8 cellular contexts compared by ENCODE assay signal in the genomic region with DNA sequence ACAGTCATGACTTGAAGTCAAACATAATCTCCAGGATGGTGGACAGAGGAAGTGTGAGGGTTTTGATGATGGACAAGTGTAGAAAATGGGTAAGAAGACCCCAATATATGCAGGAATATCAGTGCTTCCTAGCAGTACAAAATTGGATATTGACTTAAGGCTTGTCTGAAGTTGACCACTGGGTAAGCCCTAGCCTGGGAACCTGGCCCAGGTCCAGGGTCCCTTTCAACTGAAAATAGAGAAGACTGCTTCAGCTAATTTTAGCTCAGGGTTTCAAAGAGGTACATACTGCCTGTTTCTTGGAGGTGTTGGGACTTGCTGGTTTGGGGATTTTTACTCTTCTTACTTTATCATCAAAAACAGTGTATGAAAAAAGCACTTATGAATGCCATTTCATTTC. TPM values are rescaled to one million over a fixed set of nuclear protein-coding genes. Genes with fewer than 3 reads are reported as not detected.
A peak's percentile ranks its signal among the peaks of the same experiment; 100 is the strongest.
DNase-seq lines count a peak whose midpoint lies in the region; ATAC-seq and TF ChIP-seq lines count a peak whose summit lies in the region.

No MANE protein-coding gene starts in this region.

- H3K27ac ChIP-seq in coronary artery, result peak overlapping the region; percentile 60 to 63
- H3K27ac ChIP-seq in stomach smooth muscle (ENCODE audit: low read length), result no peak overlapping the region
- no peak overlapping the region for H3K27ac ChIP-seq in H9 (ENCODE audit: insufficient read length, low read depth, low read length)

- H4K91ac ChIP-seq in H9 (ENCODE audit: insufficient read length, low read depth, low read length), result no peak overlapping the region

- CTCF ChIA-PET in activated CD4-positive, alpha-beta T cell treated with anti-CD3 and anti-CD28 coated beads, Interleukin-2, amount 10 ng/mL, durations not matched to agents 7 days and 5 days (lab: Charles Lee), result interaction anchor here (1.0 to 1.2 kb wide), 2 partner anchors 10 to 28 kb away, joined by 3 to 4 read pairs; no protein-coding TSS in a partner anchor

- no peaks in the 10 kb centered on the region for H3K27me3 Mint-ChIP-seq in activated CD4-positive, alpha-beta T cell treated with anti-CD3 and anti-CD28 coated beads, Interleukin-2, amount 10 ng/mL, durations not matched to agents 7 days and 5 days
- H3K27me3 Mint-ChIP-seq in H9 (ENCODE audit: low read depth), result no peaks in the 10 kb centered on the region

- peaks cover 1% of the 10 kb centered on the region for H3K36me3 Mint-ChIP-seq in activated CD4-positive, alpha-beta T cell treated with anti-CD3 and anti-CD28 coated beads, Interleukin-2, amount 10 ng/mL, durations not matched to agents 7 days and 5 days (ENCODE audit: low read depth)
- peaks cover 7 to 20% (median 9%) of the 10 kb centered on the region in 3 experiments; a peak in 6 of 7 replicates for H3K36me3 Mint-ChIP-seq in H9 (ENCODE audit: insufficient read depth in 1 of 3, low read depth in 3 of 3)

- TF ChIP-seq POLR2A in erythroblast (IDR thresholded peaks at IDR 0.05; ENCODE audit: low read length), result no peak

- H2BK15ac ChIP-seq in H9 (ENCODE audit: low read depth, low read length), result no peak overlapping the region

- H3K56ac ChIP-seq in H9 (ENCODE audit: insufficient read length, low read depth, low read length), result no peak overlapping the region

- no peak overlapping the region for H3K14ac ChIP-seq in H9 (ENCODE audit: insufficient read depth, low read length)

- H3K4me3 ChIP-seq in coronary artery, result peak overlapping the region; percentile 34
- peak overlapping the region; percentile 31 to 46 for H3K4me3 ChIP-seq in stomach smooth muscle (ENCODE audit: low read length in 2 of 2)

- no peak overlapping the region for H3T11ph ChIP-seq in H9 (ENCODE audit: low read length)

- H3K9me3 Mint-ChIP-seq in activated CD4-positive, alpha-beta T cell treated with anti-CD3 and anti-CD28 coated beads, Interleukin-2, amount 10 ng/mL, durations not matched to agents 7 days and 5 days, result peaks cover 2% of the 10 kb centered on the region
- H3K9me3 Mint-ChIP-seq in H9, result peaks cover 0 to 2% of the 10 kb centered on the region in 2 experiments; a peak in 1 of 5 replicates

- no peaks in the 10 kb centered on the region for H3K27me3 ChIP-seq in stomach smooth muscle (ENCODE audit: control insufficient read depth in 1 of 2, insufficient read depth in 2 of 2, low read length in 2 of 2)
- no peaks in the 10 kb centered on the region for H3K27me3 ChIP-seq in H9 (ENCODE audit: insufficient read depth, low read length)

- no peak overlapping the region for H2BK12ac ChIP-seq in H9 (ENCODE audit: insufficient read length, low read depth, low read length)

- peak overlapping the region; percentile 70 for H3K4me3 Mint-ChIP-seq in activated CD4-positive, alpha-beta T cell treated with anti-CD3 and anti-CD28 coated beads, Interleukin-2, amount 10 ng/mL, durations not matched to agents 7 days and 5 days
- no peak overlapping the region for H3K4me3 Mint-ChIP-seq in H9

- H2BK120ac ChIP-seq in H9 (ENCODE audit: low read depth, low read length, poor library complexity, severe bottlenecking), result no peak overlapping the region

- H3K9me3 ChIP-seq in stomach smooth muscle (ENCODE audit: control insufficient read depth in 2 of 2, low read length in 2 of 2), result no peaks in the 10 kb centered on the region
- no peaks in the 10 kb centered on the region for H3K9me3 ChIP-seq in H9 (ENCODE audit: control insufficient read depth, low read depth, low read length)

- H3K36me3 ChIP-seq in stomach smooth muscle (ENCODE audit: control insufficient read depth in 2 of 2, insufficient read depth in 2 of 2, low read length in 2 of 2), result no peaks in the 10 kb centered on the region

- no peak overlapping the region for H2BK5ac ChIP-seq in H9 (ENCODE audit: insufficient read length, low read length)

- H2AK5ac ChIP-seq in H9 (ENCODE audit: insufficient read length, low read length), result no peak overlapping the region

- POLR2A ChIA-PET in activated CD4-positive, alpha-beta T cell treated with anti-CD3 and anti-CD28 coated beads, Interleukin-2, amount 10 ng/mL, durations not matched to agents 7 days and 5 days (lab: Charles Lee), result interaction anchor here (0.6 to 1.3 kb wide), 2 partner anchors 17 to 33 kb away, joined by 3 read pairs; a partner anchor contains a TSS

- peak overlapping the region in 1 of 2 donors; percentile 45 for H3K9ac ChIP-seq in stomach smooth muscle (ENCODE audit: low read length in 2 of 2)
- H3K9ac ChIP-seq in H9 (ENCODE audit: extremely low read depth, insufficient read length, low read length), result no peak overlapping the region

- H4K20me1 ChIP-seq in H9 (ENCODE audit: control insufficient read depth, insufficient read depth, insufficient read length), result no peaks in the 10 kb centered on the region

- ATAC-seq in HG03457 (IDR thresholded peaks at IDR 0.05; ENCODE audit: unreplicated experiment), result peak; percentile 18

- no peak overlapping the region for H3K18ac ChIP-seq in H9 (ENCODE audit: insufficient read length, low read depth, low read length)

- peaks cover 41% of the 10 kb centered on the region for H3K4me1 Mint-ChIP-seq in activated CD4-positive, alpha-beta T cell treated with anti-CD3 and anti-CD28 coated beads, Interleukin-2, amount 10 ng/mL, durations not matched to agents 7 days and 5 days
- H3K4me1 Mint-ChIP-seq in H9, result peaks cover 11 to 26% of the 10 kb centered on the region in 2 experiments

- TF ChIP-seq CTCF in coronary artery (IDR thresholded peaks at IDR 0.05) (no peak), H9 (conservative IDR thresholded peaks at IDR 0.05) (no peak)

- H3K23me2 ChIP-seq in H9 (ENCODE audit: insufficient read length, low read depth, low read length, poor library complexity, severe bottlenecking), result peaks cover 6% of the 10 kb centered on the region

- no peak overlapping the region for H3K23ac ChIP-seq in H9 (ENCODE audit: insufficient read length, low read depth, low read length)

- no peak for DNase-seq in activated CD4-positive, alpha-beta T cell treated with anti-CD3 and anti-CD28 coated beads, Interleukin-2, amount 10 ng/mL, durations not matched to agents 7 days and 5 days
- DNase-seq in activated CD4-positive, alpha-beta T cell treated with anti-CD3 and anti-CD28 coated beads for 1 hour, result no peak
- DNase-seq in coronary artery (ENCODE audit: low spot score) (no peak), erythroblast (lab: John Stamatoyannopoulos, UW) (no peak), H9 (no peak), NCI-H524 (lab: John Stamatoyannopoulos, UW) (no peak)

- H3K4me2 ChIP-seq in H9 (ENCODE audit: insufficient read depth, insufficient read length, low read length), result no peak overlapping the region

- H4K5ac ChIP-seq in H9 (ENCODE audit: insufficient read length, low read depth, low read length), result no peak overlapping the region

- no peak overlapping the region for H4K8ac ChIP-seq in H9 (replicated peaks; ENCODE audit: insufficient read length, low read depth, low read length)

- H3K27ac Mint-ChIP-seq in activated CD4-positive, alpha-beta T cell treated with anti-CD3 and anti-CD28 coated beads, Interleukin-2, amount 10 ng/mL, durations not matched to agents 7 days and 5 days, result peak overlapping the region; percentile 90
- H3K27ac Mint-ChIP-seq in H9, result 0 out of 7 replicates have a peak overlapping the region, but pooled peaks of 1 of the 3 experiments have one; percentile 5

- H2BK20ac ChIP-seq in H9 (ENCODE audit: low read depth, low read length, poor library complexity, severe bottlenecking), result no peak overlapping the region

- H3K79me2 ChIP-seq in H9 (ENCODE audit: insufficient read depth, low read length), result peaks cover 13% of the 10 kb centered on the region; the same call in 1 of the 2 replicates

- H3K4ac ChIP-seq in H9 (ENCODE audit: low read depth, low read length), result no peak overlapping the region

- peaks cover 44% of the 10 kb centered on the region for H3K4me1 ChIP-seq in stomach smooth muscle (ENCODE audit: control insufficient read depth, insufficient read depth, low read length)
- peaks cover 5% of the 10 kb centered on the region; the same call in 1 of the 2 replicates for H3K4me1 ChIP-seq in H9 (ENCODE audit: insufficient read depth, low read length)

- no peak overlapping the region for H2AFZ ChIP-seq in H9 (ENCODE audit: low read length)

- peaks cover 3% of the 10 kb centered on the region for H3K79me1 ChIP-seq in H9 (ENCODE audit: insufficient read depth, low read depth, low read length, poor library complexity, severe bottlenecking)

RNA-seq across cellular contexts. Expression of a gene that starts 4.7 kb away (rescaled TPM):
- 1 to 10 TPM; 5.9 TPM for total RNA-seq in activated CD4-positive, alpha-beta T cell treated with anti-CD3 and anti-CD28 coated beads, Interleukin-2, amount 10 ng/mL, durations not matched to agents 7 days and 5 days
- total RNA-seq in H9 (2021), result 24.0 and 24.9 TPM in 2 replicates

RNA-seq across cellular contexts. Expression of a gene that starts 32.9 kb away (rescaled TPM):
- total RNA-seq in activated CD4-positive, alpha-beta T cell treated with anti-CD3 and anti-CD28 coated beads, Interleukin-2, amount 10 ng/mL, durations not matched to agents 7 days and 5 days, result 1,000 to 10,000 TPM; 1,598 to 1,775 TPM
- total RNA-seq in H9 (2021), result 2,794 and 2,865 TPM in 2 replicates

RNA-seq across cellular contexts. Expression of a gene that starts 33.0 kb away (rescaled TPM):
- total RNA-seq in activated CD4-positive, alpha-beta T cell treated with anti-CD3 and anti-CD28 coated beads, Interleukin-2, amount 10 ng/mL, durations not matched to agents 7 days and 5 days, result 1 to 10 TPM; 2.5 to 3.0 TPM
- total RNA-seq in H9 (2021), result 6.1 and 6.2 TPM in 2 replicates

Comparison
In these comparisons a context has a peak if more than half of its experiments do, and no peak if none do; other contexts are left out.
1. H3K27ac ChIP-seq: peak in coronary artery (2 of 2); none in stomach smooth muscle (single experiment) and H9 (single experiment).